ENCODE assay signal across 19 cellular contexts in the genomic region with DNA sequence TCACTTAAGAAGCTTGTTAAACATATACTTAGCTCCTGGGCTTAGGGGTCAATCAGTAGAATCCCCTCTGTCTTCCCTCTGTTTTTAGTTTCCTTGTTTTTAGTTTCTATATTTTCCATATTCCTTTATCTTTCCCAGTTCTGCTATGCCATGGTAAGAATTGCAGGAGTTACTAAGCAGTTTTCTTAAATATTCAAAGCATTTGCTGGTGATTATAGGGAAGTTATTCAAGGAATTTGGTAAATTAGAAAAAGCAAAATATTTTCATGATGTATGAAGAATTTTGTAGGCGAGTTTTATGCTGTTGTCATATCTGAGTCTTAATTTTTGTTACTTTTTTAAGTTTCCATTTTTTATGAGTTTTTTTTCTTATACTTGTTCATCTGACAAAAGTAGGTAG.
DNase-seq lines count a peak whose midpoint lies in the region; ATAC-seq and TF ChIP-seq lines count a peak whose summit lies in the region.
"Had no signal": no experiment of that assay in that cellular context is flagged by ENCODE, and none has a peak within 500 bp of the region (broad histone marks: within the 10 kb centered on the region; RNA-seq: fewer than 3 reads in every experiment).

No MANE protein-coding gene starts in this region.

- TF ChIP-seq CTCF in HFFc6 (IDR thresholded peaks at IDR 0.05) (no peak), choroid plexus epithelial cell (conservative IDR thresholded peaks at IDR 0.05; ENCODE audit: low read depth, low read length) (no peak), mesothelial cell of epicardium (IDR thresholded peaks at IDR 0.05; ENCODE audit: unreplicated experiment) (no peak)

- ATAC-seq in HG03520 (IDR thresholded peaks at IDR 0.05; ENCODE audit: unreplicated experiment): no peak
- ATAC-seq: K562 had no signal

- H3K27ac Mint-ChIP-seq in HFFc6 (peak overlapping the region; percentile 68; the same call in 1 of the 2 replicates), mesothelial cell of epicardium (peak overlapping the region; percentile 84)
- H3K27ac Mint-ChIP-seq: H9 had no signal

- peak overlapping the region; percentile 11 for H3K4me3 Mint-ChIP-seq in HFFc6
- H3K4me3 Mint-ChIP-seq in mesothelial cell of epicardium: no peak overlapping the region
- H3K4me3 Mint-ChIP-seq: H9 had no signal

- H3K9me3 Mint-ChIP-seq in HFFc6 (no peaks in the 10 kb centered on the region), mesothelial cell of epicardium (peaks cover 9% of the 10 kb centered on the region)

- H3K27me3 Mint-ChIP-seq in HFFc6 (ENCODE audit: insufficient read depth): no peaks in the 10 kb centered on the region; the same call in 1 of the 2 replicates
- no peaks in the 10 kb centered on the region for H3K27me3 Mint-ChIP-seq in mesothelial cell of epicardium (ENCODE audit: low read depth)

- H3K36me3 Mint-ChIP-seq in HFFc6 (ENCODE audit: low read depth) (peaks cover 25% of the 10 kb centered on the region), mesothelial cell of epicardium (peaks cover 28% of the 10 kb centered on the region)

- H3K4me1 Mint-ChIP-seq in HFFc6 (ENCODE audit: low read depth) (peaks cover 69% of the 10 kb centered on the region), mesothelial cell of epicardium (peaks cover 16% of the 10 kb centered on the region)
- H3K4me1 Mint-ChIP-seq: H9 had no signal

- no peak overlapping the region for H3K4me3 ChIP-seq in choroid plexus epithelial cell (ENCODE audit: low read depth, low read length)
- H3K4me3 ChIP-seq: BLaER1 treated with 17β-estradiol and CSF1 and Interleukin-3, amounts not matched to agents 10 nM and 100 nM; K562 had no signal

- peak; percentile 15 for DNase-seq in AG08395 (ENCODE audit: low spot score)
- DNase-seq in HFFc6: no peak
- peak; percentile 12 for DNase-seq in choroid plexus epithelial cell (ENCODE audit: low read depth)
- DNase-seq in mesothelial cell of epicardium (ENCODE audit: low spot score in 2 of 2, unreplicated experiment in 2 of 2): no peak
- no peak for DNase-seq in ecto neural progenitor cell (ENCODE audit: low spot score)
- no peak for DNase-seq in NCI-H128 (lab: John Stamatoyannopoulos, UW; ENCODE audit: unreplicated experiment)
- DNase-seq in T-helper 9 cell: no peak
- DNase-seq: DND-41, GDM1, H9, NCI-H1105 treated with DMSO at 0.1 percent for 48 hours, NCI-H1694 treated with DMSO at 0.1 percent for 48 hours, NCI-H510A, NCI-H774, OCI-M1, Right ventricle myocardium superior had no signal

Comparison
In these comparisons a context has a peak if more than half of its experiments do, and no peak if none do; other contexts are left out.
1. DNase-seq: peak in AG08395 (single experiment) and choroid plexus epithelial cell (single experiment); none in HFFc6 (single experiment), mesothelial cell of epicardium (0 of 2), ecto neural progenitor cell (single experiment), NCI-H128 (single experiment) and T-helper 9 cell (single experiment).